In genomic region chr2:36967236-36967876, GRCh38 we compare ENCODE assay signal across 8 cellular contexts. TPM values are rescaled to one million over a fixed set of nuclear protein-coding genes. Genes with fewer than 3 reads are reported as not detected.
A peak's percentile ranks its signal among the peaks of the same experiment; 100 is the strongest.
DNase-seq lines count a peak whose midpoint lies in the region; ATAC-seq and TF ChIP-seq lines count a peak whose summit lies in the region.

No MANE protein-coding gene starts in this region.

- H3K4me3 Mint-ChIP-seq in T-helper 1 cell treated with Interleukin-12 subunit alpha and Interleukin-12 subunit beta and Interleukin-4 antibody, amounts not matched to agents 30 μg/mL and 1 μg/mL, for 36 hours: peak overlapping the region; percentile 94
- peak overlapping the region; percentile 97 for H3K4me3 Mint-ChIP-seq in progenitor cell of endocrine pancreas (ENCODE audit: low read depth)

- H3K27ac ChIP-seq in SJSA1: no peak overlapping the region; the same call in 1 of the 2 replicates

- no peak for DNase-seq in T-helper 1 cell
- DNase-seq in SJSA1 (ENCODE audit: low read depth in 1 of 2, low spot score in 2 of 2): peak in 1 of 2 experiments; percentile 16
- no peak for DNase-seq in fibroblast of mammary gland (ENCODE audit: low read depth)
- DNase-seq in progenitor cell of endocrine pancreas (ENCODE audit: low spot score, unreplicated experiment): no peak
- no peak for DNase-seq in activated CD4-positive, CD25-positive, alpha-beta regulatory T cell (lab: John Stamatoyannopoulos, UW)

- TF ChIP-seq CTCF in fibroblast of mammary gland (conservative IDR thresholded peaks at IDR 0.05; ENCODE audit: control insufficient read depth, insufficient read depth, low read depth, low read length) (no peak), progenitor cell of endocrine pancreas (IDR thresholded peaks at IDR 0.05; ENCODE audit: unreplicated experiment) (no peak)

- no peak for ATAC-seq in HG02798 (IDR thresholded peaks at IDR 0.05; ENCODE audit: poor library complexity, unreplicated experiment)
- no peak for ATAC-seq in esophagus mucosa

- H3K36me3 Mint-ChIP-seq in T-helper 1 cell treated with Interleukin-12 subunit alpha and Interleukin-12 subunit beta and Interleukin-4 antibody, amounts not matched to agents 30 μg/mL and 1 μg/mL, for 36 hours (ENCODE audit: low read depth): peaks cover 6% of the 10 kb centered on the region
- no peaks in the 10 kb centered on the region for H3K36me3 Mint-ChIP-seq in progenitor cell of endocrine pancreas (ENCODE audit: insufficient read depth)

- H3K9me3 ChIP-seq in SJSA1 (replicated peaks): no peaks in the 10 kb centered on the region

- H3K27ac Mint-ChIP-seq in T-helper 1 cell treated with Interleukin-12 subunit alpha and Interleukin-12 subunit beta and Interleukin-4 antibody, amounts not matched to agents 30 μg/mL and 1 μg/mL, for 36 hours: peak overlapping the region; percentile 90
- H3K27ac Mint-ChIP-seq in progenitor cell of endocrine pancreas: peak overlapping the region; percentile 95

- H3K27me3 Mint-ChIP-seq in T-helper 1 cell treated with Interleukin-12 subunit alpha and Interleukin-12 subunit beta and Interleukin-4 antibody, amounts not matched to agents 30 μg/mL and 1 μg/mL, for 36 hours (ENCODE audit: low read depth): no peaks in the 10 kb centered on the region
- no peaks in the 10 kb centered on the region for H3K27me3 Mint-ChIP-seq in progenitor cell of endocrine pancreas

- H3K27me3 ChIP-seq in SJSA1 (replicated peaks): no peaks in the 10 kb centered on the region

- H3K4me3 ChIP-seq in SJSA1 (peak overlapping the region; percentile 89), fibroblast of mammary gland (ENCODE audit: control insufficient read depth, low read depth, low read length) (peak overlapping the region; percentile 88)

- H3K9me3 Mint-ChIP-seq in T-helper 1 cell treated with Interleukin-12 subunit alpha and Interleukin-12 subunit beta and Interleukin-4 antibody, amounts not matched to agents 30 μg/mL and 1 μg/mL, for 36 hours: no peaks in the 10 kb centered on the region
- H3K9me3 Mint-ChIP-seq in progenitor cell of endocrine pancreas (ENCODE audit: low read depth): no peaks in the 10 kb centered on the region

- H3K4me1 Mint-ChIP-seq in T-helper 1 cell treated with Interleukin-12 subunit alpha and Interleukin-12 subunit beta and Interleukin-4 antibody, amounts not matched to agents 30 μg/mL and 1 μg/mL, for 36 hours (ENCODE audit: low read depth): peaks cover 32% of the 10 kb centered on the region
- H3K4me1 Mint-ChIP-seq in progenitor cell of endocrine pancreas (ENCODE audit: low read depth): peaks cover 36% of the 10 kb centered on the region

- H3K4me1 ChIP-seq in SJSA1 (replicated peaks): peaks cover 13% of the 10 kb centered on the region; the same call in 1 of the 2 replicates

- H3K36me3 ChIP-seq in SJSA1: peaks cover 3% of the 10 kb centered on the region

RNA-seq across cellular contexts. Expression of gene STRN, which starts 1.0 kb away (rescaled TPM):
- 11.2 and 18.8 TPM in 2 replicates for total RNA-seq in SJSA1 (2014; rRNA removed; shearing (Covaris generic))
- total RNA-seq in progenitor cell of endocrine pancreas: 17.6 and 19.9 TPM in 2 replicates
- total RNA-seq in esophagus mucosa: 38.5 TPM
